1 cellular context compared by ENCODE assay signal in genomic region chr16:4109250-4109736, GRCh38.
TF ChIP-seq lines count a peak whose summit lies in the region.

No MANE protein-coding gene starts in this region.

TF ChIP-seq in HepG2, 621 proteins besides CTCF, POLR2A, EP300 and RAD21 (continued from another document and continues in another):
- 0 out of 2 replicates have a peak, but pooled peaks have one; percentile 20 for TF ChIP-seq MLXIP (CRISPR knock-in tag; IDR thresholded peaks at IDR 0.05; ENCODE audit: borderline replicate concordance)
- TF ChIP-seq ZNF441 (CRISPR knock-in tag; IDR thresholded peaks at IDR 0.05; ENCODE audit: borderline replicate concordance): no peak
- TF ChIP-seq TFDP1 (CRISPR knock-in tag; IDR thresholded peaks at IDR 0.05; ENCODE audit: borderline replicate concordance): no peak; the same call in 1 of the 2 replicates
- no peak for TF ChIP-seq ZNF639 (CRISPR knock-in tag; conservative IDR thresholded peaks at IDR 0.05)
- TF ChIP-seq ZNF138 (CRISPR knock-in tag; IDR thresholded peaks at IDR 0.05; ENCODE audit: low read depth): no peak
- no peak for TF ChIP-seq FUBP1 (CRISPR knock-in tag; IDR thresholded peaks at IDR 0.05; ENCODE audit: borderline replicate concordance)
- TF ChIP-seq ZNF83 (CRISPR knock-in tag; IDR thresholded peaks at IDR 0.05; ENCODE audit: borderline replicate concordance): no peak
- TF ChIP-seq ZNF121 (CRISPR knock-in tag; IDR thresholded peaks at IDR 0.05): 0 out of 2 replicates have a peak, but pooled peaks have one; percentile 14
- TF ChIP-seq TAF1 (CRISPR knock-in tag; IDR thresholded peaks at IDR 0.05): no peak
- no peak for TF ChIP-seq MTA1 (CRISPR knock-in tag; IDR thresholded peaks at IDR 0.05; ENCODE audit: borderline replicate concordance)
- TF ChIP-seq SATB2 (CRISPR knock-in tag; IDR thresholded peaks at IDR 0.05): no peak
- no peak for TF ChIP-seq SKIL (CRISPR knock-in tag; IDR thresholded peaks at IDR 0.05; ENCODE audit: borderline replicate concordance)
- no peak for TF ChIP-seq ZNF800 (CRISPR knock-in tag; IDR thresholded peaks at IDR 0.05)
- no peak for TF ChIP-seq DNMT1 (CRISPR knock-in tag; IDR thresholded peaks at IDR 0.05)
- TF ChIP-seq MNT (IDR thresholded peaks at IDR 0.05): peak; percentile 42
- no peak; the same call in 1 of the 2 replicates for TF ChIP-seq MIER3 (CRISPR knock-in tag; IDR thresholded peaks at IDR 0.05; ENCODE audit: borderline replicate concordance)
- TF ChIP-seq ZBTB37 (CRISPR knock-in tag; IDR thresholded peaks at IDR 0.05): no peak
- TF ChIP-seq HNRNPUL1 (IDR thresholded peaks at IDR 0.05; ENCODE audit: low read depth, low read length): no peak
- no peak for TF ChIP-seq ZNF44 (CRISPR knock-in tag; IDR thresholded peaks at IDR 0.05)
- peak; percentile 49; the same call in 1 of the 2 replicates for TF ChIP-seq HIC2 (CRISPR knock-in tag; IDR thresholded peaks at IDR 0.05; ENCODE audit: low read depth)
- TF ChIP-seq NFE2L2 (IDR thresholded peaks at IDR 0.05; ENCODE audit: low read length): no peak
- TF ChIP-seq CBX2 (IDR thresholded peaks at IDR 0.05; ENCODE audit: low read depth, low read length): no peak
- no peak for TF ChIP-seq CBX2 (CRISPR knock-in tag; IDR thresholded peaks at IDR 0.05; ENCODE audit: low read depth)
- TF ChIP-seq KDM2A (CRISPR knock-in tag; IDR thresholded peaks at IDR 0.05; ENCODE audit: borderline replicate concordance, low read depth): no peak
- TF ChIP-seq NFE2L1 (CRISPR knock-in tag; IDR thresholded peaks at IDR 0.05; ENCODE audit: borderline replicate concordance): no peak
- TF ChIP-seq U2AF1 (optimal IDR thresholded peaks at IDR 0.05; ENCODE audit: low read depth, low read length): no peak
- TF ChIP-seq AGO2 (optimal IDR thresholded peaks at IDR 0.05; ENCODE audit: low read depth, low read length): no peak
- TF ChIP-seq ZNF772 (CRISPR knock-in tag; IDR thresholded peaks at IDR 0.05): no peak
- no peak for TF ChIP-seq HIVEP1 (CRISPR knock-in tag; IDR thresholded peaks at IDR 0.05)
- no peak for TF ChIP-seq ZNF703 (CRISPR knock-in tag; IDR thresholded peaks at IDR 0.05; ENCODE audit: borderline replicate concordance)
- TF ChIP-seq ZBTB1 (CRISPR knock-in tag; IDR thresholded peaks at IDR 0.05; ENCODE audit: borderline replicate concordance): no peak
- TF ChIP-seq ZNF33B (CRISPR knock-in tag; IDR thresholded peaks at IDR 0.05): no peak
- no peak for TF ChIP-seq TOPORS (CRISPR knock-in tag; IDR thresholded peaks at IDR 0.05)
- no peak for TF ChIP-seq ZNF253 (CRISPR knock-in tag; IDR thresholded peaks at IDR 0.05; ENCODE audit: borderline replicate concordance)
- TF ChIP-seq GABPB1 (CRISPR knock-in tag; IDR thresholded peaks at IDR 0.05): no peak
- TF ChIP-seq MTF2 (CRISPR knock-in tag; IDR thresholded peaks at IDR 0.05; ENCODE audit: borderline replicate concordance): no peak
- no peak for TF ChIP-seq ZNF687 (CRISPR knock-in tag; IDR thresholded peaks at IDR 0.05)
- 0 out of 2 replicates have a peak, but pooled peaks have one; percentile 27 for TF ChIP-seq ZFP37 (CRISPR knock-in tag; IDR thresholded peaks at IDR 0.05; ENCODE audit: borderline replicate concordance)
- no peak for TF ChIP-seq ZNF264 (CRISPR knock-in tag; IDR thresholded peaks at IDR 0.05)
- no peak for TF ChIP-seq ZFP1 (CRISPR knock-in tag; IDR thresholded peaks at IDR 0.05)
- no peak for TF ChIP-seq JUNB (CRISPR knock-in tag; IDR thresholded peaks at IDR 0.05; ENCODE audit: borderline replicate concordance)
- no peak for TF ChIP-seq NBN (conservative IDR thresholded peaks at IDR 0.05)
- TF ChIP-seq ZNF446 (CRISPR knock-in tag; IDR thresholded peaks at IDR 0.05): no peak
